ENCODE assay signal across 8 cellular contexts in the genomic region with DNA sequence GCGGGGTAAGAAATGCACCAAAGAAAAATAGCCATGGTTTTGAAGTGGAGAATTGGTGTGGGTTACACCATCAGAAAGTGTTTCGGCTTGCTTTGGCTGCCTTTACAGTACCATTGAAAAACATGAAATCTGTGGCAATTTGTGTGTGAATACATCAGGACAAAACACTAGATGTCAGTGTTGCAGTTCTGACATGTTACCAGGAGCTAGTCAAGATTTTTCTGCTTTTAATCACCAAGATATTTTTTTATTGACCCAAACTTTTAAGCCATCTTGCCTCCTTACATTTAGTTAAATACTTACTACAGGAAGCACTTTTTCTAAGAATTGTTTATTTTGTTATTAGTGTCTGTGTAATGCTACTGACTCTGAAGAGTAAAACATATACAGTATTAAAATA. TPM values are rescaled to one million over a fixed set of nuclear protein-coding genes. Genes with fewer than 3 reads are reported as not detected.
A peak's percentile ranks its signal among the peaks of the same experiment; 100 is the strongest.
DNase-seq lines count a peak whose midpoint lies in the region; ATAC-seq and TF ChIP-seq lines count a peak whose summit lies in the region.

No MANE protein-coding gene starts in this region.

- TF ChIP-seq CTCF in RWPE1 (conservative IDR thresholded peaks at IDR 0.05; ENCODE audit: low read depth) (peak; percentile 65), heart right ventricle (IDR thresholded peaks at IDR 0.05) (peak in 7 of 9 donors; percentile 30 to 63 (median 46))

- H3K27ac ChIP-seq in RWPE1, result no peak overlapping the region
- no peak overlapping the region for H3K27ac ChIP-seq in heart right ventricle

- ATAC-seq in HG02884 (IDR thresholded peaks at IDR 0.05; ENCODE audit: unreplicated experiment), result peak; percentile 55
- ATAC-seq in heart right ventricle, result peak in 1 of 8 donors; percentile 19
- ATAC-seq in HG03025 (IDR thresholded peaks at IDR 0.05; ENCODE audit: low FRiP score, unreplicated experiment), result no peak
- no peak for ATAC-seq in GM19397 (IDR thresholded peaks at IDR 0.05; ENCODE audit: unreplicated experiment)

- peaks cover 0 to 10% (median 4%) of the 10 kb centered on the region in 9 donors for H3K4me1 ChIP-seq in heart right ventricle

- no peaks in the 10 kb centered on the region for H3K27me3 ChIP-seq in heart right ventricle

- peaks cover 0 to 30% (median 0%) of the 10 kb centered on the region in 9 donors for H3K36me3 ChIP-seq in heart right ventricle

- DNase-seq in ELR (ENCODE audit: low read depth) (peak; percentile 69), RWPE1 (ENCODE audit: low spot score) (peak; percentile 20), heart right ventricle (no peak), GM19240 (ENCODE audit: insufficient read length, low spot score) (no peak)
- no peak for DNase-seq in activated CD4-positive, alpha-beta T cell treated with anti-CD3 and anti-CD28 coated beads for 4 hours

- intact Hi-C loops in heart right ventricle (cut with DNase I), result no loop called here

- no peak overlapping the region for H3K4me3 ChIP-seq in heart right ventricle

- POLR2A ChIA-PET in RWPE1 (lab: Yijun Ruan, JAX; ENCODE audit: low non-redundant PET), result no interaction called here

- 68 to 80% methylated on average over 2 of the region's 2 CpGs for WGBS in heart right ventricle, 2 donors

- no peaks in the 10 kb centered on the region for H3K9me3 ChIP-seq in heart right ventricle

- CTCF ChIA-PET in RWPE1 (lab: Yijun Ruan, JAX), result interaction anchor here (0.6 to 1.1 kb wide), 7 partner anchors 11 to 1459 kb away, joined by 3 to 4 read pairs (median 3); no protein-coding TSS in a partner anchor

RNA-seq across cellular contexts. Expression of a gene that starts 14.3 kb away (rescaled TPM):
- total RNA-seq in heart right ventricle, result 10 to 100 TPM; 17.4 to 26.6 (median 22.1) TPM
- 1 to 10 TPM; 3.6 to 3.9 TPM for polyA plus RNA-seq in heart right ventricle

RNA-seq across cellular contexts. Expression of a gene that starts 45.7 kb away (rescaled TPM):
- 10 to 100 TPM in 5 of 10 donors, 1 to 10 TPM in 5; 1.3 to 63.3 (median 9.0) TPM for total RNA-seq in heart right ventricle
- 1 to 10 TPM in 1 of 2 donors, under 1 TPM in 1; 0.51 to 1.7 TPM for polyA plus RNA-seq in heart right ventricle

Comparison
In these comparisons a context has a peak if more than half of its experiments do, and no peak if none do; other contexts are left out.
1. DNase-seq: peak in ELR (single experiment) and RWPE1 (single experiment); none in heart right ventricle (0 of 2), GM19240 (single experiment) and activated CD4-positive, alpha-beta T cell treated with anti-CD3 and anti-CD28 coated beads for 4 hours (0 of 2).